ENCODE assay signal across 22 cellular contexts in the genomic region with DNA sequence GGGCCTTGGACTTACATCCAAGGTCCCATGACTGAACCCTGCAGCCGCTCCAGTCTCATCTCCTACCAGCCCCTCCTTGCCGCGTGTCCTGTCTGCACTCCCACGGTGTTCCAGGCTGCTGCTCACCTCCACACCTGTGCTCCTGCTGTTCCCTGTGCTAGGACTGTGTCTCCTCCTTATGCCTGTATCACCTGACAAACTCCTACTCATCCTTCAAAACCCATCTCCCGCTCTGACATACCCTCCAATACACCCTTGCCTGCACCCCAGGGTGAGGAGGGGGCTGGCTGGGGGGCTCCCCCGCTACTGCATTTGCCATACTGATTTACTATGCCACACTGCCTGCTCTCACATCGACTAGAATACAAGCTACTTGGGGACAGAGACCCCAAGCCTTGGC. TPM values are rescaled to one million over a fixed set of nuclear protein-coding genes. Genes with fewer than 3 reads are reported as not detected.
DNase-seq lines count a peak whose midpoint lies in the region; ATAC-seq, FAIRE-seq and TF ChIP-seq lines count a peak whose summit lies in the region.
"Had no signal": no experiment of that assay in that cellular context is flagged by ENCODE, and none has a peak within 500 bp of the region (broad histone marks: within the 10 kb centered on the region; RNA-seq: fewer than 3 reads in every experiment).

No MANE protein-coding gene starts in this region.

- peak overlapping the region; percentile 57 for H3K27ac Mint-ChIP-seq in activated CD4-positive, alpha-beta T cell treated with anti-CD3 and anti-CD28 coated beads, Interleukin-2, amount 10 ng/mL, durations not matched to agents 7 days and 5 days
- H3K27ac Mint-ChIP-seq in activated CD4-positive, alpha-beta T cell treated with anti-CD3 and anti-CD28 coated beads for 36 hours: no peak overlapping the region
- H3K27ac Mint-ChIP-seq: CD14-positive monocyte had no signal

- H3K4me3 Mint-ChIP-seq in activated CD4-positive, alpha-beta T cell treated with anti-CD3 and anti-CD28 coated beads, Interleukin-2, amount 10 ng/mL, durations not matched to agents 7 days and 5 days: no peak overlapping the region
- no peak overlapping the region for H3K4me3 Mint-ChIP-seq in activated CD4-positive, alpha-beta T cell treated with anti-CD3 and anti-CD28 coated beads for 36 hours
- H3K4me3 Mint-ChIP-seq: CD14-positive monocyte had no signal

- 70% methylated on average over 7 of the region's 7 CpGs for WGBS in GM12878 (ENCODE audit: insufficient coverage, insufficient replicate concordance, low lambda C conversion rate, missing lambda C conversion rate)
- no CpG with 5 or more reads among the region's 7 CpGs for WGBS in neuronal stem cell (ENCODE audit: extremely low coverage in 2 of 2, insufficient read length in 2 of 2, insufficient replicate concordance in 1 of 2), 2 donors
- 70 to 98% (median 79%) methylated on average over 7 of the region's 7 CpGs for WGBS in adrenal gland, 4 donors
- WGBS in right lobe of liver (ENCODE audit: insufficient coverage, low coverage, low lambda C conversion rate, missing lambda C conversion rate): 63% methylated on average over 5 of the region's 7 CpGs

- peak overlapping the region; percentile 94 for H3K4me2 ChIP-seq in Loucy (ENCODE audit: low read depth, low read length, poor library complexity, severe bottlenecking)
- no peak overlapping the region for H3K4me2 ChIP-seq in GM12878 (ENCODE audit: control insufficient read depth, insufficient read depth)
- H3K4me2 ChIP-seq in neuronal stem cell (ENCODE audit: insufficient read depth, low read length, poor library complexity, severe bottlenecking): no peak overlapping the region

- peak overlapping the region; percentile 12 for H2BK15ac ChIP-seq in neuronal stem cell (ENCODE audit: low read length)

- no peak for DNase-seq in activated CD4-positive, alpha-beta T cell treated with anti-CD3 and anti-CD28 coated beads, Interleukin-2, amount 10 ng/mL, durations not matched to agents 7 days and 5 days
- no peak for DNase-seq in activated CD4-positive, alpha-beta T cell treated with anti-CD3 and anti-CD28 coated beads for 36 hours
- no peak for DNase-seq in GM12878 (ENCODE audit: low read depth, low spot score)
- DNase-seq in neuronal stem cell (ENCODE audit: low spot score): no peak
- DNase-seq in adrenal gland: no peak
- DNase-seq in right lobe of liver: no peak
- DNase-seq: 8988T, DMS153, GDM1, KG1, MV-4-11, NCI-H187, NCI-H2107, NCI-H2227 treated with DMSO at 0.1 percent for 48 hours, PC-3, RPMI8226, SHP77 treated with DMSO at 0.1 percent for 48 hours had no signal

- H2BK5ac ChIP-seq in neuronal stem cell (ENCODE audit: low read length): no peak overlapping the region

- H3K14ac ChIP-seq in neuronal stem cell (ENCODE audit: low read length): peak overlapping the region; percentile 59

- SMC1A ChIA-PET in GM12878 (lab: Charles Lee; ENCODE audit: uncharacterized antibody, unreplicated experiment): interaction anchor here (0.7 kb wide), 1 partner anchor 1402 kb away, joined by 3 read pairs; no protein-coding TSS in a partner anchor

- H2AK5ac ChIP-seq in neuronal stem cell (ENCODE audit: low read depth, low read length): peak overlapping the region; percentile 79

- no peaks in the 10 kb centered on the region for H4K20me1 ChIP-seq in Loucy (ENCODE audit: insufficient read depth, low read length, poor library complexity, severe bottlenecking)
- H4K20me1 ChIP-seq in GM12878 (ENCODE audit: control insufficient read depth, insufficient read depth): no peaks in the 10 kb centered on the region

- H3K36me3 ChIP-seq in Loucy (ENCODE audit: insufficient read depth, low read length) (no peaks in the 10 kb centered on the region), GM12878 (ENCODE audit: control insufficient read depth in 2 of 2, insufficient read depth in 2 of 2, low read length in 1 of 2) (no peaks in the 10 kb centered on the region), neuronal stem cell (replicated peaks in 1 of 2; ENCODE audit: control insufficient read depth in 2 of 2, insufficient read depth in 2 of 2, low read length in 2 of 2) (no peaks in the 10 kb centered on the region), adrenal gland (replicated peaks in 1 of 2) (no peaks in the 10 kb centered on the region), right lobe of liver (no peaks in the 10 kb centered on the region)

- H3K79me1 ChIP-seq in neuronal stem cell (ENCODE audit: low read depth, low read length): no peaks in the 10 kb centered on the region

- H3K4ac ChIP-seq in neuronal stem cell (ENCODE audit: low read length): no peak overlapping the region

- no peak for ATAC-seq in activated CD4-positive, alpha-beta T cell treated with anti-CD3 and anti-CD28 coated beads for 36 hours
- no peak for ATAC-seq in GM12878
- no peak for ATAC-seq in right lobe of liver
- no peak for ATAC-seq in HG03045 (IDR thresholded peaks at IDR 0.05; ENCODE audit: unreplicated experiment)
- ATAC-seq: HepG2, PC-3 had no signal

- no peaks in the 10 kb centered on the region for H3K9me3 Mint-ChIP-seq in activated CD4-positive, alpha-beta T cell treated with anti-CD3 and anti-CD28 coated beads, Interleukin-2, amount 10 ng/mL, durations not matched to agents 7 days and 5 days
- no peaks in the 10 kb centered on the region for H3K9me3 Mint-ChIP-seq in activated CD4-positive, alpha-beta T cell treated with anti-CD3 and anti-CD28 coated beads for 36 hours (ENCODE audit: low read depth)
- H3K9me3 Mint-ChIP-seq: CD14-positive monocyte had no signal

- no peak for TF ChIP-seq RAD21 in GM12878 (IDR thresholded peaks at IDR 0.05; ENCODE audit: insufficient read depth, low read depth, low read length)

- POLR2A ChIA-PET in activated CD4-positive, alpha-beta T cell treated with anti-CD3 and anti-CD28 coated beads, Interleukin-2, amount 10 ng/mL, durations not matched to agents 7 days and 5 days (lab: Charles Lee): no interaction called here
- POLR2A ChIA-PET in activated CD4-positive, alpha-beta T cell treated with anti-CD3 and anti-CD28 coated beads for 36 hours (lab: Charles Lee): interaction anchor here (0.6 kb wide), 1 partner anchor 55 kb away, joined by 6 read pairs; no protein-coding TSS in a partner anchor
- POLR2A ChIA-PET in GM12878 (lab: Charles Lee): interaction anchor here (0.6 kb wide), 1 partner anchor 178 kb away, joined by 5 read pairs; no protein-coding TSS in a partner anchor

- H3K27ac ChIP-seq in GM12878 (ENCODE audit: control insufficient read depth, insufficient read depth) (no peak overlapping the region), neuronal stem cell (replicated peaks; ENCODE audit: low read length) (no peak overlapping the region), adrenal gland (no peak overlapping the region), right lobe of liver (no peak overlapping the region)

- no peak overlapping the region for H2BK12ac ChIP-seq in neuronal stem cell (ENCODE audit: low read length)

- TF ChIP-seq EP300 in GM12878 (IDR thresholded peaks at IDR 0.05; ENCODE audit: borderline replicate concordance in 1 of 2, control insufficient read depth in 1 of 2, low read depth in 2 of 2, low read length in 2 of 2): no peak

- H3K27me3 Mint-ChIP-seq in activated CD4-positive, alpha-beta T cell treated with anti-CD3 and anti-CD28 coated beads, Interleukin-2, amount 10 ng/mL, durations not matched to agents 7 days and 5 days: no peaks in the 10 kb centered on the region
- no peaks in the 10 kb centered on the region for H3K27me3 Mint-ChIP-seq in activated CD4-positive, alpha-beta T cell treated with anti-CD3 and anti-CD28 coated beads for 36 hours

- no peak overlapping the region for H3K18ac ChIP-seq in neuronal stem cell (ENCODE audit: low read length)

- no peak overlapping the region for H4K91ac ChIP-seq in neuronal stem cell (ENCODE audit: low read depth, low read length, poor library complexity)

- H3K9me2 ChIP-seq in Loucy (replicated peaks; ENCODE audit: low read depth, low read length): no peaks in the 10 kb centered on the region

- no peaks in the 10 kb centered on the region for H3K9me3 ChIP-seq in Loucy (ENCODE audit: insufficient read depth, low read depth, low read length)
- H3K9me3 ChIP-seq in GM12878 (replicated peaks; ENCODE audit: control insufficient read depth, insufficient read depth, low read length): no peaks in the 10 kb centered on the region
- H3K9me3 ChIP-seq in neuronal stem cell (replicated peaks in 1 of 2; ENCODE audit: control insufficient read depth in 2 of 2, insufficient read depth in 1 of 2, low read depth in 1 of 2, low read length in 2 of 2): no peaks in the 10 kb centered on the region
- H3K9me3 ChIP-seq in adrenal gland (replicated peaks in 1 of 3): no peaks in the 10 kb centered on the region
- no peaks in the 10 kb centered on the region for H3K9me3 ChIP-seq in right lobe of liver

- H3K79me2 ChIP-seq in Loucy (ENCODE audit: insufficient read depth, low read length): peaks cover 10% of the 10 kb centered on the region; the same call in 1 of the 2 replicates
- no peaks in the 10 kb centered on the region for H3K79me2 ChIP-seq in GM12878 (ENCODE audit: control insufficient read depth, insufficient read depth, low read length)

- TF ChIP-seq CTCF in Loucy (conservative IDR thresholded peaks at IDR 0.05; ENCODE audit: low read length) (no peak), GM12878 (IDR thresholded peaks at IDR 0.05 in 2 of 3, conservative IDR thresholded peaks at IDR 0.05 in 1 of 3; ENCODE audit: control insufficient read depth in 2 of 3, extremely low read depth in 1 of 3, insufficient read depth in 1 of 3, low read depth in 3 of 3, low read length in 3 of 3) (no peak), adrenal gland (IDR thresholded peaks at IDR 0.05) (no peak), right lobe of liver (IDR thresholded peaks at IDR 0.05) (no peak)

- CTCF ChIA-PET in activated CD4-positive, alpha-beta T cell treated with anti-CD3 and anti-CD28 coated beads, Interleukin-2, amount 10 ng/mL, durations not matched to agents 7 days and 5 days (lab: Charles Lee): no interaction called here
- CTCF ChIA-PET in activated CD4-positive, alpha-beta T cell treated with anti-CD3 and anti-CD28 coated beads for 36 hours (lab: Charles Lee): no interaction called here
- CTCF ChIA-PET in GM12878 (lab: Yijun Ruan, JAX): interaction anchor here (1.2 kb wide), 1 partner anchor 8 kb away, joined by 3 read pairs; no protein-coding TSS in a partner anchor

- H3K27me3 ChIP-seq in Loucy (ENCODE audit: insufficient read depth, low read length, poor library complexity, severe bottlenecking): no peaks in the 10 kb centered on the region
- H3K27me3 ChIP-seq in GM12878 (replicated peaks in 1 of 2; ENCODE audit: control insufficient read depth in 2 of 2, insufficient read depth in 2 of 2, low read length in 1 of 2): no peaks in the 10 kb centered on the region
- H3K27me3 ChIP-seq in neuronal stem cell (ENCODE audit: control insufficient read depth in 3 of 3, insufficient read depth in 3 of 3, low read depth in 1 of 3, low read length in 3 of 3): peaks cover 0 to 3% (median 0%) of the 10 kb centered on the region in 3 experiments
- H3K27me3 ChIP-seq in adrenal gland: no peaks in the 10 kb centered on the region
- no peaks in the 10 kb centered on the region for H3K27me3 ChIP-seq in right lobe of liver

- RAD21 ChIA-PET in GM12878 (lab: Charles Lee; ENCODE audit: unreplicated experiment): no interaction called here

- H3K23ac ChIP-seq in neuronal stem cell (ENCODE audit: low read depth, low read length, poor library complexity): no peak overlapping the region

- H2BK120ac ChIP-seq in neuronal stem cell (ENCODE audit: low read depth, low read length): no peak overlapping the region

- H3K9ac ChIP-seq in Loucy (ENCODE audit: low read depth, low read length, poor library complexity, severe bottlenecking) (peak overlapping the region; percentile 84), GM12878 (ENCODE audit: control insufficient read depth, insufficient read depth, low read length) (no peak overlapping the region), neuronal stem cell (ENCODE audit: low read depth, low read length, poor library complexity) (no peak overlapping the region)

- no TSS peak for BruUV-seq in GM12878 (replicated peaks; lab: Mats Ljungman, UMichigan)

- H3K4me1 Mint-ChIP-seq in activated CD4-positive, alpha-beta T cell treated with anti-CD3 and anti-CD28 coated beads, Interleukin-2, amount 10 ng/mL, durations not matched to agents 7 days and 5 days: peaks cover 37% of the 10 kb centered on the region
- H3K4me1 Mint-ChIP-seq in activated CD4-positive, alpha-beta T cell treated with anti-CD3 and anti-CD28 coated beads for 36 hours: peaks cover 19% of the 10 kb centered on the region

- H4K8ac ChIP-seq in neuronal stem cell (ENCODE audit: low read depth, low read length): no peak overlapping the region

- H2AFZ ChIP-seq in Loucy (ENCODE audit: low read length): no peak overlapping the region
- H2AFZ ChIP-seq in GM12878 (ENCODE audit: control insufficient read depth, low read depth, low read length): no peak overlapping the region
- H2AFZ ChIP-seq in neuronal stem cell (ENCODE audit: low read length): no peak overlapping the region

- peaks cover 12% of the 10 kb centered on the region for H3F3A ChIP-seq in Loucy (ENCODE audit: low read depth)

- intact Hi-C loops in activated CD4-positive, alpha-beta T cell treated with anti-CD3 and anti-CD28 coated beads for 36 hours (cut with DNase I, micrococcal nuclease): no loop called here
- intact Hi-C loops in GM12878 (cut with micrococcal nuclease; ENCODE audit: unreplicated experiment): no loop called here
- intact Hi-C loops in adrenal gland (cut with DNase I): loop anchor here (5.0 kb wide), 3 partner anchors 252 to 342 kb away; no protein-coding TSS in a partner anchor
- intact Hi-C loops in right lobe of liver (cut with DNase I): no loop called here

- peaks cover 72% of the 10 kb centered on the region for H3K4me1 ChIP-seq in Loucy (ENCODE audit: insufficient read depth, low read length, poor library complexity, severe bottlenecking)
- peaks cover 38% of the 10 kb centered on the region for H3K4me1 ChIP-seq in GM12878 (ENCODE audit: control insufficient read depth, insufficient read depth, low read length)
- H3K4me1 ChIP-seq in neuronal stem cell (ENCODE audit: control insufficient read depth in 2 of 2, insufficient read depth in 1 of 2, low read depth in 1 of 2, low read length in 2 of 2): peaks cover 29 to 36% of the 10 kb centered on the region in 2 donors
- H3K4me1 ChIP-seq in adrenal gland (replicated peaks in 1 of 2): no peaks in the 10 kb centered on the region
- H3K4me1 ChIP-seq in right lobe of liver: no peaks in the 10 kb centered on the region

- in situ Hi-C loops in GM12878 (cut with MboI): no loop called here

- no peaks in the 10 kb centered on the region for H3K36me3 Mint-ChIP-seq in activated CD4-positive, alpha-beta T cell treated with anti-CD3 and anti-CD28 coated beads, Interleukin-2, amount 10 ng/mL, durations not matched to agents 7 days and 5 days (ENCODE audit: low read depth)
- no peaks in the 10 kb centered on the region for H3K36me3 Mint-ChIP-seq in activated CD4-positive, alpha-beta T cell treated with anti-CD3 and anti-CD28 coated beads for 36 hours (ENCODE audit: low read depth)
- H3K36me3 Mint-ChIP-seq: CD14-positive monocyte had no signal

- TF ChIP-seq POLR2A in GM12878 (IDR thresholded peaks at IDR 0.05; ENCODE audit: low read depth, low read length) (no peak), adrenal gland (IDR thresholded peaks at IDR 0.05) (no peak), right lobe of liver (IDR thresholded peaks at IDR 0.05) (no peak)

- peak; percentile 23 for FAIRE-seq in GM12878 (lab: Jason Lieb, UNC)
- FAIRE-seq: HepG2 had no signal

- H3K4me3 ChIP-seq in Loucy (ENCODE audit: low read length, poor library complexity, severe bottlenecking): peak overlapping the region; percentile 73
- no peak overlapping the region for H3K4me3 ChIP-seq in GM12878
- H3K4me3 ChIP-seq in neuronal stem cell (ENCODE audit: low read length in 2 of 2): no peak overlapping the region
- H3K4me3 ChIP-seq in adrenal gland: no peak overlapping the region
- H3K4me3 ChIP-seq in right lobe of liver: no peak overlapping the region

RNA-seq across cellular contexts. Expression of gene CYP11A1, which starts 53.6 kb away (rescaled TPM):
- total RNA-seq in activated CD4-positive, alpha-beta T cell treated with anti-CD3 and anti-CD28 coated beads, Interleukin-2, amount 10 ng/mL, durations not matched to agents 7 days and 5 days: not detected
- not detected for total RNA-seq in activated CD4-positive, alpha-beta T cell treated with anti-CD3 and anti-CD28 coated beads for 36 hours
- total RNA-seq in GM12878 (2013; cell fraction: nucleolus; rRNA removed): 8.3 and 9.5 TPM in 2 replicates
- total RNA-seq in GM12878 (2014; rRNA removed): not detected in 2 replicates
- not detected in 2 replicates for total RNA-seq in GM12878 (2014; rRNA removed; fragmentation: Illumina TruSeq; extraction: Trizol)
- 0.29 and 0.69 TPM in 2 replicates for total RNA-seq in GM12878 (2021)
- 0.34 TPM for polyA plus RNA-seq in GM12878 (2011; ENCODE audit: low read depth)
- 1.1 and 1.2 TPM in 2 replicates for polyA plus RNA-seq in GM12878 (2011; rRNA removed)
- polyA plus RNA-seq in GM12878 (2011; cell fraction: cytosol; rRNA removed): 0.90 and 1.7 TPM in 2 replicates
- polyA plus RNA-seq in GM12878 (2011; cell fraction: nucleus; rRNA removed): 1.4 and 3.2 TPM in 2 replicates
- polyA plus RNA-seq in GM12878 (2012): 0.50 and 1.1 TPM in 2 replicates
- 0.19 TPM in 1 of 2 replicates, not detected in the other for polyA plus RNA-seq in GM12878 (2014; fragmentation: Illumina TruSeq; extraction: Trizol)
- under 1 TPM; 0.11 to 0.23 TPM for polyA plus RNA-seq in GM12878 (2014; fragmentation: Nextera tagmentation; extraction: Ambion mirVana)
- polyA plus RNA-seq in GM12878 (2014; rRNA removed): 0.52 TPM in 1 of 2 replicates, not detected in the other
- not detected for polyA plus RNA-seq in GM12878 (2016; fragmentation: Nextera tagmentation; extraction: Ambion mirVana)
- 0.80 and 2.3 TPM in 2 replicates for polyA minus RNA-seq in GM12878 (2011; rRNA and poly(A)+ RNA removed)
- not detected in 2 replicates for polyA minus RNA-seq in GM12878 (2011; cell fraction: cytosol; rRNA and poly(A)+ RNA removed)
- polyA minus RNA-seq in GM12878 (2011; cell fraction: nucleus; rRNA and poly(A)+ RNA removed): 1.4 and 1.5 TPM in 2 replicates
- 0.77 TPM for polyA plus RNA-seq in neuronal stem cell (2013, experiment 1 of 2)
- polyA plus RNA-seq in neuronal stem cell (2013, experiment 2 of 2): 0.80 TPM
- 1,000 to 10,000 TPM in 6 of 8 donors, 100 to 1,000 TPM in 2; 635 to 3,326 (median 1,366) TPM for total RNA-seq in adrenal gland
- 1,000 to 10,000 TPM in 1 of 3 donors, 100 to 1,000 TPM in 2; 233 to 4,804 (median 738) TPM for polyA plus RNA-seq in adrenal gland
- 1 to 10 TPM; 2.5 to 6.4 (median 2.8) TPM for total RNA-seq in right lobe of liver
- total RNA-seq: H4 had no signal
- polyA plus RNA-seq: CD14-positive monocyte had no signal

Comparison
In these comparisons a context has a peak if more than half of its experiments do, and no peak if none do; other contexts are left out.
1. RNA of gene CYP11A1, which starts 53.6 kb away (total RNA-seq): 635 to 3,326 TPM in adrenal gland; 2.5 to 6.4 TPM in right lobe of liver, not detected in activated CD4-positive, alpha-beta T cell treated with anti-CD3 and anti-CD28 coated beads for 36 hours, 0.29 to 9.5 TPM in GM12878 and not detected in activated CD4-positive, alpha-beta T cell treated with anti-CD3 and anti-CD28 coated beads, Interleukin-2, amount 10 ng/mL, durations not matched to agents 7 days and 5 days; every median in the first group is over 10 times any median in the second.
2. intact Hi-C loops: an anchor here in adrenal gland (5.0 kb wide); none called in activated CD4-positive, alpha-beta T cell treated with anti-CD3 and anti-CD28 coated beads for 36 hours, GM12878 and right lobe of liver.